ENCODE assay signal across 14 cellular contexts in genomic region chr11:132844956-132845355, GRCh38.
A peak's percentile ranks its signal among the peaks of the same experiment; 100 is the strongest.
DNase-seq lines count a peak whose midpoint lies in the region; ATAC-seq, FAIRE-seq and TF ChIP-seq lines count a peak whose summit lies in the region.
"Had no signal": no experiment of that assay in that cellular context is flagged by ENCODE, and none has a peak within 500 bp of the region (broad histone marks: within the 10 kb centered on the region; RNA-seq: fewer than 3 reads in every experiment).

No MANE protein-coding gene starts in this region.

- H3K23ac ChIP-seq in mesenchymal stem cell (ENCODE audit: low read length in 2 of 2) = no peak overlapping the region

- H3K9me3 Mint-ChIP-seq in stimulated activated effector memory CD8-positive, alpha-beta T cell treated with anti-CD3 and anti-CD28 coated beads, Interleukin-12 subunit alpha, Interleukin-12 subunit beta, amount 100 ng/mL, for 72 hours = no peaks in the 10 kb centered on the region
- H3K9me3 Mint-ChIP-seq: activated CD4-positive, alpha-beta T cell treated with anti-CD3 and anti-CD28 coated beads, Interleukin-2, amount 10 ng/mL, durations not matched to agents 24 days and 14 days had no signal

- FAIRE-seq in GM12891 (lab: Jason Lieb, UNC) = no peak
- FAIRE-seq: GM19239 had no signal

- ATAC-seq in stimulated activated effector memory CD8-positive, alpha-beta T cell treated with anti-CD3 and anti-CD28 coated beads, Interleukin-12 subunit alpha, Interleukin-12 subunit beta, amount 100 ng/mL, for 72 hours = no peak

- no peak for TF ChIP-seq POLR2A in GM12891 (IDR thresholded peaks at IDR 0.05; ENCODE audit: low read depth, low read length)

- in situ Hi-C loops in astrocyte of the spinal cord (cut with HindIII; ENCODE audit: low sequenced_read_pairs) = no loop called here

- H2BK120ac ChIP-seq in mesenchymal stem cell (ENCODE audit: low read depth, low read length) = no peak overlapping the region

- H3K79me1 ChIP-seq in mesenchymal stem cell (replicated peaks; ENCODE audit: low read length, poor library complexity, severe bottlenecking) = no peaks in the 10 kb centered on the region

- no peak overlapping the region for H3K4ac ChIP-seq in mesenchymal stem cell (ENCODE audit: low read depth in 1 of 2, low read length in 2 of 2)

- no peaks in the 10 kb centered on the region for H3K9me3 ChIP-seq in mesenchymal stem cell (ENCODE audit: control insufficient read depth, low read length)
- H3K9me3 ChIP-seq: upper lobe of left lung had no signal

- 77% methylated on average over 3 of the region's 3 CpGs for WGBS in mesenchymal stem cell

- no peak overlapping the region for H2AK5ac ChIP-seq in mesenchymal stem cell (ENCODE audit: low read length, severe bottlenecking)

- no peaks in the 10 kb centered on the region for H3K4me1 ChIP-seq in mesenchymal stem cell (ENCODE audit: control insufficient read depth, insufficient read depth, low read depth, low read length)
- H3K4me1 ChIP-seq: upper lobe of left lung had no signal

- H3K27ac Mint-ChIP-seq in stimulated activated effector memory CD8-positive, alpha-beta T cell treated with anti-CD3 and anti-CD28 coated beads, Interleukin-12 subunit alpha, Interleukin-12 subunit beta, amount 100 ng/mL, for 72 hours = no peak overlapping the region
- H3K27ac Mint-ChIP-seq: activated CD4-positive, alpha-beta T cell treated with anti-CD3 and anti-CD28 coated beads, Interleukin-2, amount 10 ng/mL, durations not matched to agents 24 days and 14 days had no signal

- H3K4me3 ChIP-seq in astrocyte of the spinal cord (ENCODE audit: low read depth, low read length) (no peak overlapping the region), mesenchymal stem cell (ENCODE audit: insufficient read depth in 1 of 2, low read depth in 1 of 2, low read length in 2 of 2) (no peak overlapping the region)
- H3K4me3 ChIP-seq: upper lobe of left lung had no signal

- H3K27ac ChIP-seq in mesenchymal stem cell (ENCODE audit: low read length, poor library complexity, severe bottlenecking) = no peak overlapping the region
- H3K27ac ChIP-seq: upper lobe of left lung had no signal

- no peak for TF ChIP-seq CTCF in astrocyte of the spinal cord (IDR thresholded peaks at IDR 0.05; ENCODE audit: low read depth, low read length)

- no peak overlapping the region for H4K8ac ChIP-seq in mesenchymal stem cell (ENCODE audit: low read length)

- H2BK15ac ChIP-seq in mesenchymal stem cell (ENCODE audit: low read depth, poor library complexity, severe bottlenecking) = no peak overlapping the region

- no peak overlapping the region for H4K91ac ChIP-seq in mesenchymal stem cell (ENCODE audit: low read length)

- H3K9ac ChIP-seq in mesenchymal stem cell (ENCODE audit: low read length) = no peak overlapping the region

- no peaks in the 10 kb centered on the region for H3K36me3 Mint-ChIP-seq in stimulated activated effector memory CD8-positive, alpha-beta T cell treated with anti-CD3 and anti-CD28 coated beads, Interleukin-12 subunit alpha, Interleukin-12 subunit beta, amount 100 ng/mL, for 72 hours

- H3K14ac ChIP-seq in mesenchymal stem cell (ENCODE audit: low read length in 2 of 2) = no peak overlapping the region

- H3K4me2 ChIP-seq in mesenchymal stem cell (ENCODE audit: low read length, poor library complexity, severe bottlenecking) = no peak overlapping the region

- no peak overlapping the region for H2BK5ac ChIP-seq in mesenchymal stem cell (ENCODE audit: low read depth, low read length, poor library complexity, severe bottlenecking)

- H3K4me3 Mint-ChIP-seq in stimulated activated effector memory CD8-positive, alpha-beta T cell treated with anti-CD3 and anti-CD28 coated beads, Interleukin-12 subunit alpha, Interleukin-12 subunit beta, amount 100 ng/mL, for 72 hours = no peak overlapping the region
- H3K4me3 Mint-ChIP-seq: activated CD4-positive, alpha-beta T cell treated with anti-CD3 and anti-CD28 coated beads, Interleukin-2, amount 10 ng/mL, durations not matched to agents 24 days and 14 days had no signal

- no peak overlapping the region for H2BK12ac ChIP-seq in mesenchymal stem cell (ENCODE audit: low read length in 2 of 2)

- peak; percentile 15 for DNase-seq in DMS153 treated with DMSO at 0.1 percent for 48 hours (lab: John Stamatoyannopoulos, UW; ENCODE audit: unreplicated experiment)
- peak; percentile 26 for DNase-seq in NCI-H1092 (lab: John Stamatoyannopoulos, UW)
- peak; percentile 95 for DNase-seq in astrocyte of the spinal cord (ENCODE audit: low read depth, low spot score)
- peak; percentile 65 for DNase-seq in mesenchymal stem cell
- no peak for DNase-seq in stimulated activated effector memory CD8-positive, alpha-beta T cell treated with anti-CD3 and anti-CD28 coated beads, Interleukin-12 subunit alpha, Interleukin-12 subunit beta, amount 100 ng/mL, for 72 hours (ENCODE audit: low spot score in 2 of 2)
- no peak for DNase-seq in inferior parietal cortex (ENCODE audit: extremely low spot score)
- DNase-seq in retina = no peak
- no peak for DNase-seq in GM12891 (ENCODE audit: insufficient read length, low spot score)
- DNase-seq: activated CD4-positive, alpha-beta T cell treated with anti-CD3 and anti-CD28 coated beads, Interleukin-2, amount 10 ng/mL, durations not matched to agents 24 days and 14 days; activated gamma-delta T cell treated with Interleukin-2 at 50 U/mL for 16 hours; hypothalamus; NCI-H526; upper lobe of left lung had no signal

- H3K18ac ChIP-seq in mesenchymal stem cell (ENCODE audit: low read depth in 1 of 2, low read length in 2 of 2) = no peak overlapping the region

- H2AFZ ChIP-seq in mesenchymal stem cell (ENCODE audit: low read depth, low read length) = no peak overlapping the region

- no peaks in the 10 kb centered on the region for H3K36me3 ChIP-seq in mesenchymal stem cell (ENCODE audit: control insufficient read depth in 1 of 2, insufficient read depth in 2 of 2, low read depth in 1 of 2, low read length in 2 of 2)
- H3K36me3 ChIP-seq: upper lobe of left lung had no signal

- no peaks in the 10 kb centered on the region for H3K4me1 Mint-ChIP-seq in stimulated activated effector memory CD8-positive, alpha-beta T cell treated with anti-CD3 and anti-CD28 coated beads, Interleukin-12 subunit alpha, Interleukin-12 subunit beta, amount 100 ng/mL, for 72 hours
- H3K4me1 Mint-ChIP-seq: activated CD4-positive, alpha-beta T cell treated with anti-CD3 and anti-CD28 coated beads, Interleukin-2, amount 10 ng/mL, durations not matched to agents 24 days and 14 days had no signal

- H3K27me3 ChIP-seq in mesenchymal stem cell (ENCODE audit: control insufficient read depth in 1 of 2, insufficient read depth in 1 of 2, low read length in 2 of 2) = no peaks in the 10 kb centered on the region
- H3K27me3 ChIP-seq: upper lobe of left lung had no signal

TF ChIP-seq in GM12891, 5 proteins besides CTCF, POLR2A, EP300 and RAD21:
- TF ChIP-seq TAF1 (IDR thresholded peaks at IDR 0.05; ENCODE audit: low read depth, low read length) = no peak
- TF ChIP-seq POU2F2 (IDR thresholded peaks at IDR 0.05; ENCODE audit: low read depth, low read length) = no peak
- no peak for TF ChIP-seq SPI1 (IDR thresholded peaks at IDR 0.05; ENCODE audit: low read depth, low read length)
- no peak for TF ChIP-seq POLR2AphosphoS5 (IDR thresholded peaks at IDR 0.05; ENCODE audit: low read depth, low read length)
- TF ChIP-seq PAX5 (IDR thresholded peaks at IDR 0.05; ENCODE audit: insufficient read depth, low read length, severe bottlenecking) = no peak

Comparison
In these comparisons a context has a peak if more than half of its experiments do, and no peak if none do; other contexts are left out.
1. DNase-seq: peak in DMS153 treated with DMSO at 0.1 percent for 48 hours (single experiment), NCI-H1092 (single experiment), astrocyte of the spinal cord (single experiment) and mesenchymal stem cell (single experiment); none in stimulated activated effector memory CD8-positive, alpha-beta T cell treated with anti-CD3 and anti-CD28 coated beads, Interleukin-12 subunit alpha, Interleukin-12 subunit beta, amount 100 ng/mL, for 72 hours (0 of 2), inferior parietal cortex (single experiment), retina (single experiment) and GM12891 (single experiment).